ENCODE assay signal across 8 cellular contexts in the genomic region with DNA sequence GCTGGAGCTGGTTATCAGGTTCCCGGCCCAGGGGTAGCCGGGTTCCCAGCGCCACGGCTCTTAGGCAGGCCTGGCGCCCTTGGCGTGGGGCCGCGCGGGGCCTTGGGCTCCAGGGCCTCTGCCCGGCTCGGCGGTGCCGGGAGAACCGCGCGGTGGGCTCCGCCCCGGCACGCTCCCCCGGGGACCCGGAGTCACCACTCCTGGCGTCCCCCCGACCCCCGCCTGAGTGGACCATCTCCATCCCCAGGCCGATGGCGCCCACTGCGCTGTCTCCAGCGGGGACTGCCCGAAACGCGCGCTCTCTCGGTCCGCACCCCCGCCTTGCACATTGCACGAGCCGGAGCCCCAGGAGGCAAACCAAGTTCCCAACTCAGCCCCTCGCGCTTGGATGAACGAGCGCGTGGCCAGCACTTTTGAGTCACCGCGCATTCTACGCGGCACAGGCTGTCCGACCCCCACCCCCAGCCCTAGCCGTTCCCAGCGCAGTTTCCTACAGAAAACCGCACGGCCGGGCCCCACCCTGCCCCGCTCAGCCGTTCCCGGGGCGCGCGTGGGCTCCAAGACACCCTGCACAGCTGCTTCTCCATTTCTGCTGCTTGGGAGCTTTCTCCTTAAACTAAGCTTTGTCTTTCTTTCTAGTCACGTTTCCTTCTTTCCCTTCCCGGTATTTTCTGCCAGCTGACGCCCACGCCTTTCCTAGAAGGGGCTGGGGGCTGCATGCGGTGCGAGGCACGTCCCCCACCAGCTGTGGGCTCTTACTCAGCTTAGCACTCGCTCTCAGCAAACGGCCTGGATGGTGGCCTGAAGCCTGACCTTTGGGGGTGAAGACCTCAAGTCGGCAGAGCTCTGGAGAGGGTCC. TPM values are rescaled to one million over a fixed set of nuclear protein-coding genes. Genes with fewer than 3 reads are reported as not detected.
DNase-seq lines count a peak whose midpoint lies in the region; ATAC-seq and TF ChIP-seq lines count a peak whose summit lies in the region.

No MANE protein-coding gene starts in this region.

- WGBS in body of pancreas, 2 donors: 14 to 31% methylated on average over 26 to 43 of the region's 68 CpGs

- no peaks in the 10 kb centered on the region for H3K4me1 ChIP-seq in SJCRH30
- H3K4me1 ChIP-seq in body of pancreas: peaks cover 32% of the 10 kb centered on the region

- peak; percentile 38 for ATAC-seq in Right ventricle myocardium inferior
- peak; percentile 35 for ATAC-seq in HG03103 (IDR thresholded peaks at IDR 0.05; ENCODE audit: low read depth, unreplicated experiment)
- ATAC-seq in body of pancreas: peak; percentile 33

- H3K36me3 ChIP-seq in SJCRH30: 0 out of 2 replicates have a peak, but pooled peaks cover 4% of the 10 kb centered on the region
- no peaks in the 10 kb centered on the region for H3K36me3 ChIP-seq in body of pancreas (replicated peaks in 1 of 2; ENCODE audit: insufficient read depth in 1 of 2, low read depth in 2 of 2)

- H3K9me3 ChIP-seq in SJCRH30 (replicated peaks): no peaks in the 10 kb centered on the region
- H3K9me3 ChIP-seq in body of pancreas: no peaks in the 10 kb centered on the region

- intact Hi-C loops in Right ventricle myocardium inferior (cut with DNase I) (loop anchor here (5.0 kb wide), 1 partner anchor 69 kb away; a partner anchor contains a TSS), cardiac septum (cut with DNase I) (loop anchor here (1.0 kb wide), 1 partner anchor 14 kb away; a partner anchor contains a TSS), body of pancreas (cut with DNase I) (no loop called here)

- TF ChIP-seq POLR2A in body of pancreas (IDR thresholded peaks at IDR 0.05): peak; percentile 30 to 53 (median 53)

- peak overlapping the region; percentile 72 for H3K27ac ChIP-seq in SJCRH30
- H3K27ac ChIP-seq in body of pancreas: peak overlapping the region; percentile 85 to 91 (median 88)
- peak overlapping the region; percentile 71 for H3K27ac ChIP-seq in layer of hippocampus (ENCODE audit: low read depth, low read length)

- DNase-seq in Right ventricle myocardium inferior (ENCODE audit: missing footprints): no peak
- DNase-seq in cardiac septum (ENCODE audit: low spot score): no peak
- peak; percentile 56 to 57 for DNase-seq in SJCRH30
- peak in 3 of 4 donors; percentile 44 to 59 (median 48) for DNase-seq in body of pancreas
- DNase-seq in stimulated activated CD4-positive, alpha-beta T cell treated with anti-CD3 and anti-CD28 coated beads, Interleukin-2, amount 100 ng/mL, for 48 hours: peak; percentile 33 to 36
- no peak for DNase-seq in NCI-H2196 (lab: John Stamatoyannopoulos, UW; ENCODE audit: unreplicated experiment)

- H3K4me3 ChIP-seq in SJCRH30: peak overlapping the region; percentile 100
- peak overlapping the region; percentile 4 to 28 for H3K4me3 ChIP-seq in body of pancreas

- TF ChIP-seq CTCF in body of pancreas (IDR thresholded peaks at IDR 0.05): peak in 2 of 7 experiments; percentile 5 to 27

- H3K27me3 ChIP-seq in SJCRH30 (no peaks in the 10 kb centered on the region), body of pancreas (no peaks in the 10 kb centered on the region), layer of hippocampus (ENCODE audit: control insufficient read depth, insufficient read depth, low read length) (no peaks in the 10 kb centered on the region)

RNA-seq across cellular contexts. Expression of a gene that starts 0.7 kb away (rescaled TPM):
- total RNA-seq in Right ventricle myocardium inferior (49.4 TPM), cardiac septum (63.7 TPM), body of pancreas (10 to 100 TPM; 39.4 to 81.4 TPM)
- total RNA-seq in SJCRH30 (2014; rRNA removed; shearing (Covaris generic)): 51.4 and 56.7 TPM in 2 replicates

RNA-seq across cellular contexts. Expression of a gene that starts 14.4 kb away (rescaled TPM):
- total RNA-seq in Right ventricle myocardium inferior (51.7 TPM), cardiac septum (40.3 TPM), body of pancreas (10 to 100 TPM; 40.7 to 77.8 TPM)
- total RNA-seq in SJCRH30 (2014; rRNA removed; shearing (Covaris generic)): 40.6 and 42.6 TPM in 2 replicates

Comparison
In these comparisons a context has a peak if more than half of its experiments do, and no peak if none do; other contexts are left out.
1. DNase-seq: peak in SJCRH30 (2 of 2), body of pancreas (3 of 4) and stimulated activated CD4-positive, alpha-beta T cell treated with anti-CD3 and anti-CD28 coated beads, Interleukin-2, amount 100 ng/mL, for 48 hours (2 of 2); none in Right ventricle myocardium inferior (single experiment), cardiac septum (single experiment) and NCI-H2196 (single experiment).
2. Peak in every context shown above with its lines, with median percentiles within 50 percentile points of each other: ATAC-seq and H3K27ac ChIP-seq.